Comparison of ENCODE assay signal across 26 cellular contexts in the genomic region with DNA sequence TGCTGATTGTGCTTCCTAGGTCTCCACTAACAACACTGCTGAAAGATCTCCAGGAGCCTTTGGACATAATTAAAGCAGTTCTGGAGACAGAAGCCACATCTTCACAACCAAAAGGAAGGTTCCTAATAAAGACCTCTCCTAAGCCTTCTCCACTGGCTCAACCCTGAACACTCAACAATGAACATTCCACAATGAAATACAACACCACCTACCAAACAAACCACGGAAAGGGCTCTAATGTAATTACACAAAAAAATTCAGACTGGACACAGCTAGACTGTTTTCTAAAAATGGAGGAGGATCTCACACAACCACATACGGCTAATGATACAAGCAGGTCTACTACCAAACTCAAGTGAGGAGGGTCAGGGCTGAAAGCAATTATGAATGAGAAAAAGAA. TPM values are rescaled to one million over a fixed set of nuclear protein-coding genes. Genes with fewer than 3 reads are reported as not detected.
DNase-seq lines count a peak whose midpoint lies in the region; ATAC-seq and TF ChIP-seq lines count a peak whose summit lies in the region.
"Had no signal": no experiment of that assay in that cellular context is flagged by ENCODE, and none has a peak within 500 bp of the region (broad histone marks: within the 10 kb centered on the region; RNA-seq: fewer than 3 reads in every experiment).

No MANE protein-coding gene starts in this region.

- H3K4me1 Mint-ChIP-seq in Caco-2 (ENCODE audit: low read depth, unreplicated experiment) (peaks cover 12% of the 10 kb centered on the region), T-cell (peaks cover 2 to 6% (median 3%) of the 10 kb centered on the region in 3 donors)

- TF ChIP-seq CTCF in Caco-2 (IDR thresholded peaks at IDR 0.05; ENCODE audit: insufficient read depth in 1 of 2, low read depth in 1 of 2, low read length in 1 of 2, severe bottlenecking in 1 of 2, unreplicated experiment in 1 of 2) (no peak), SK-N-SH (IDR thresholded peaks at IDR 0.05) (no peak)

- H4K20me1 ChIP-seq in SK-N-SH (ENCODE audit: insufficient read depth) = no peaks in the 10 kb centered on the region

- H3K4me3 ChIP-seq in Caco-2 (ENCODE audit: low read depth, low read length) (no peak overlapping the region), SK-N-SH (ENCODE audit: low read depth in 2 of 2, low read length in 1 of 2) (no peak overlapping the region)
- H3K4me3 ChIP-seq: lower lobe of right lung, mucosa of descending colon, SJSA1, smooth muscle cell, stomach, tibial nerve had no signal

- no peak for TF ChIP-seq EP300 in SK-N-SH (IDR thresholded peaks at IDR 0.05; ENCODE audit: borderline replicate concordance in 1 of 2, low read depth in 1 of 2, low read length in 1 of 2)

- no peaks in the 10 kb centered on the region for H3K27me3 ChIP-seq in Caco-2 (replicated peaks; ENCODE audit: control insufficient read depth, insufficient read depth, low read length)
- H3K27me3 ChIP-seq in SK-N-SH (ENCODE audit: insufficient read depth) = no peaks in the 10 kb centered on the region
- H3K27me3 ChIP-seq: SJSA1, stomach, tibial nerve had no signal

- CTCF ChIA-PET in Caco-2 (lab: Charles Lee) = interaction anchor here (0.8 kb wide), 1 partner anchor 171 kb away, joined by 3 read pairs; no protein-coding TSS in a partner anchor
- CTCF ChIA-PET in SK-N-SH (lab: Yijun Ruan, JAX) = interaction anchor here (1.4 to 1.5 kb wide), 3 partner anchors 8 to 22 kb away, joined by 3 to 4 read pairs (median 3); no protein-coding TSS in a partner anchor
- CTCF ChIA-PET in T-cell (lab: Charles Lee) = interaction anchor here in 1 of 2 donors (0.6 kb wide), 1 partner anchor 142 kb away, joined by 5 read pairs; no protein-coding TSS in a partner anchor

- no peak overlapping the region for H3K27ac ChIP-seq in SK-N-SH (ENCODE audit: low read depth in 2 of 2, low read length in 1 of 2)
- H3K27ac ChIP-seq: lower lobe of right lung, SJSA1, stomach, tibial nerve had no signal

- no peaks in the 10 kb centered on the region for H3K9me2 ChIP-seq in SK-N-SH

- ATAC-seq in T-cell (replicated peaks in 1 of 4) (no peak), HG03039 (IDR thresholded peaks at IDR 0.05; ENCODE audit: unreplicated experiment) (no peak), GM18498 (IDR thresholded peaks at IDR 0.05; ENCODE audit: unreplicated experiment) (no peak), GM18517 (IDR thresholded peaks at IDR 0.05; ENCODE audit: unreplicated experiment) (no peak)
- ATAC-seq: activated CD8-positive, alpha-beta T cell treated with anti-CD3 and anti-CD28 coated beads for 36 hours; lower lobe of right lung; mucosa of descending colon had no signal

- H3K4me1 ChIP-seq in Caco-2 = no peaks in the 10 kb centered on the region
- H3K4me1 ChIP-seq in SK-N-SH (ENCODE audit: control insufficient read depth in 1 of 2, insufficient read depth in 2 of 2, low read depth in 1 of 2, low read length in 1 of 2) = no peaks in the 10 kb centered on the region
- H3K4me1 ChIP-seq: lower lobe of right lung, stomach, tibial nerve had no signal

- H2AFZ ChIP-seq in SK-N-SH (ENCODE audit: low read depth) = no peak overlapping the region

- peaks cover 2% of the 10 kb centered on the region for H3K36me3 ChIP-seq in Caco-2 (ENCODE audit: control insufficient read depth, insufficient read depth, low read length)
- peaks cover 45 to 70% of the 10 kb centered on the region in 2 experiments for H3K36me3 ChIP-seq in SK-N-SH (replicated peaks in 1 of 2; ENCODE audit: control insufficient read depth in 1 of 2, insufficient read depth in 2 of 2, low read length in 1 of 2)

- H3K9me3 Mint-ChIP-seq in Caco-2 (ENCODE audit: unreplicated experiment) = no peaks in the 10 kb centered on the region
- no peaks in the 10 kb centered on the region for H3K9me3 Mint-ChIP-seq in T-cell
- H3K9me3 Mint-ChIP-seq: activated CD8-positive, alpha-beta T cell treated with anti-CD3 and anti-CD28 coated beads for 36 hours; CD4-positive, alpha-beta T cell had no signal

- H3K4me3 Mint-ChIP-seq in Caco-2 (ENCODE audit: unreplicated experiment) (no peak overlapping the region), T-cell (no peak overlapping the region)
- H3K4me3 Mint-ChIP-seq: activated CD8-positive, alpha-beta T cell treated with anti-CD3 and anti-CD28 coated beads for 36 hours; CD4-positive, alpha-beta T cell had no signal

- no peaks in the 10 kb centered on the region for H3K27me3 Mint-ChIP-seq in Caco-2 (ENCODE audit: insufficient read depth, unreplicated experiment)
- no peaks in the 10 kb centered on the region for H3K27me3 Mint-ChIP-seq in T-cell
- H3K27me3 Mint-ChIP-seq: activated CD8-positive, alpha-beta T cell treated with anti-CD3 and anti-CD28 coated beads for 36 hours; CD4-positive, alpha-beta T cell had no signal

- H3F3A ChIP-seq in SK-N-SH (replicated peaks; ENCODE audit: insufficient read depth) = no peaks in the 10 kb centered on the region

- H3K27ac Mint-ChIP-seq in Caco-2 (ENCODE audit: unreplicated experiment) (peak overlapping the region; percentile 20), T-cell (no peak overlapping the region)
- H3K27ac Mint-ChIP-seq: activated CD8-positive, alpha-beta T cell treated with anti-CD3 and anti-CD28 coated beads for 36 hours; CD4-positive, alpha-beta T cell had no signal

- POLR2A ChIA-PET in Caco-2 (lab: Charles Lee) = no interaction called here
- POLR2A ChIA-PET in SK-N-SH (lab: Yijun Ruan, JAX) = no interaction called here
- POLR2A ChIA-PET in T-cell (lab: Charles Lee) = no interaction called here

- H3K9me3 ChIP-seq in Caco-2 = no peaks in the 10 kb centered on the region
- H3K9me3 ChIP-seq in SK-N-SH = no peaks in the 10 kb centered on the region
- H3K9me3 ChIP-seq: lower lobe of right lung, mucosa of descending colon, SJSA1, stomach, tibial nerve had no signal

- no TSS peak for BruUV-seq in Caco-2 (replicated peaks; lab: Mats Ljungman, UMichigan)

- TF ChIP-seq RAD21 in SK-N-SH (IDR thresholded peaks at IDR 0.05; ENCODE audit: low read length) = no peak

- H3K9ac ChIP-seq in SK-N-SH = no peak overlapping the region

- H3K36me3 Mint-ChIP-seq in Caco-2 (ENCODE audit: insufficient read depth, unreplicated experiment) (peaks cover 61% of the 10 kb centered on the region), T-cell (peaks cover 52% of the 10 kb centered on the region)

- no peak overlapping the region for H3K4me2 ChIP-seq in SK-N-SH
- H3K4me2 ChIP-seq: smooth muscle cell had no signal

- DNase-seq in AG08396 (ENCODE audit: low spot score) (peak; percentile 13), Caco-2 (no peak), SK-N-SH (no peak), fibroblast of peridontal ligament (ENCODE audit: extremely low read depth) (peak; percentile 30), T-cell (no peak)
- DNase-seq: activated CD8-positive, alpha-beta T cell treated with anti-CD3 and anti-CD28 coated beads for 36 hours; activated gamma-delta T cell treated with Interleukin-2 at 50 U/mL for 16 hours; activated T-cell treated with anti-CD3 and anti-CD28 coated beads for 4 hours; anterior cingulate cortex; CD4-positive, alpha-beta T cell; cerebellar nuclear complex; erythroblast; GDM1; kidney; lower lobe of right lung; mucosa of descending colon; NCI-H1417; NCI-H524 treated with DMSO at 0.1 percent for 48 hours; stimulated activated CD4-positive, alpha-beta T cell treated with anti-CD3 and anti-CD28 coated beads, Interleukin-2, amount 100 ng/mL, for 48 hours; stomach had no signal

- no peaks in the 10 kb centered on the region for H3K79me2 ChIP-seq in SK-N-SH (ENCODE audit: insufficient read depth)

- intact Hi-C loops in Caco-2 (cut with micrococcal nuclease; ENCODE audit: unreplicated experiment) = no loop called here

- 54% methylated on average over 2 of the region's 2 CpGs for WGBS in SK-N-SH (ENCODE audit: low lambda C conversion rate)

TF ChIP-seq in SK-N-SH, 30 proteins besides CTCF, POLR2A, EP300 and RAD21:
- TF ChIP-seq, protein P1, sequence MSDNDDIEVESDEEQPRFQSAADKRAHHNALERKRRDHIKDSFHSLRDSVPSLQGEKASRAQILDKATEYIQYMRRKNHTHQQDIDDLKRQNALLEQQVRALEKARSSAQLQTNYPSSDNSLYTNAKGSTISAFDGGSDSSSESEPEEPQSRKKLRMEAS (IDR thresholded peaks at IDR 0.05; ENCODE audit: low read depth) = no peak
- TF ChIP-seq POLR2AphosphoS5 (IDR thresholded peaks at IDR 0.05; ENCODE audit: low read depth, low read length) = peak; percentile 17; the same call in 1 of the 2 replicates

RNA-seq across cellular contexts. Expression of a gene that starts 43.6 kb away (rescaled TPM):
- total RNA-seq in Caco-2 (2022) (38.8 and 41.7 TPM in 2 replicates), T-cell (10 to 100 TPM; 18.4 to 26.0 (median 20.7) TPM)
- 12.0 and 14.3 TPM in 2 replicates for polyA plus RNA-seq in SK-N-SH (2012; rRNA removed)
- 16.0 and 18.2 TPM in 2 replicates for polyA plus RNA-seq in SK-N-SH (2012; cell fraction: cytosol; rRNA removed)
- polyA plus RNA-seq in SK-N-SH (2012; cell fraction: nucleus; rRNA removed) = 11.3 and 13.5 TPM in 2 replicates

Comparison
In these comparisons a context has a peak if more than half of its experiments do, and no peak if none do; other contexts are left out.
1. DNase-seq: peak in AG08396 (single experiment) and fibroblast of peridontal ligament (single experiment); none in Caco-2 (0 of 2), SK-N-SH (single experiment) and T-cell (0 of 34).